1 cellular context compared by ENCODE assay signal in genomic region chr1:115643219-115643618, GRCh38.
TF ChIP-seq lines count a peak whose summit lies in the region.

No MANE protein-coding gene starts in this region.

TF ChIP-seq in H1, 55 proteins besides CTCF, POLR2A, EP300 and RAD21 (continued from another document):
- TF ChIP-seq MAX (IDR thresholded peaks at IDR 0.05) (no peak), SRF (IDR thresholded peaks at IDR 0.05; ENCODE audit: low read depth, low read length) (no peak), JUN (IDR thresholded peaks at IDR 0.05; ENCODE audit: low read depth, low read length) (no peak), RFX5 (IDR thresholded peaks at IDR 0.05; ENCODE audit: borderline replicate concordance, low read depth, low read length) (no peak), HDAC6 (IDR thresholded peaks at IDR 0.05; ENCODE audit: low read depth, low read length) (no peak), SIRT6 (IDR thresholded peaks at IDR 0.05; ENCODE audit: low read length) (no peak), EZH2 (IDR thresholded peaks at IDR 0.05; ENCODE audit: low read depth, low read length, severe bottlenecking) (no peak), EGR1 (IDR thresholded peaks at IDR 0.05; ENCODE audit: borderline replicate concordance, low read depth, low read length) (no peak), CBX8 (IDR thresholded peaks at IDR 0.05; ENCODE audit: borderline replicate concordance, low read depth, low read length) (no peak)
